In the genomic region with DNA sequence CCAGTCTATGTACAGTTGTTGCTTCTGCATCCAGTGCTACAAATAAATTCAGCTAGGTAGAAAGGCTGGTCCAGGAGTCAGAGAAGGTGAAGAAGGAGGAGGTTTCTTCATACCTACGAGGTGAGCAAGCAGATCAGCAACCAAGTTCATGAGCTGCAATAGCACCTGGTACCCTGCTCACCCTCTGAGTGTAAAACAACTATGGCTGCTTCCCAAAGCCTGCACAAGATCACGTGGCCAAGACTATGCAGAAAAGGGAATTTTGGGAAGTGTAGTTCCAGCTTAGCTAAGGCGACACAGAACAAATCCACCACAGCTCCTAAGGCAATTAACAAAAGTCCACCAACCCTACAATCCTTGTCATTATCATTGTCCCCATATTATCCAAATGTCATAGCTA, we compare ENCODE assay signal across 2 cellular contexts.
TF ChIP-seq lines count a peak whose summit lies in the region.

No MANE protein-coding gene starts in this region.

TF ChIP-seq in A549, 52 proteins besides CTCF, POLR2A, EP300 and RAD21:
- TF ChIP-seq ZSCAN20 (CRISPR knock-in tag; IDR thresholded peaks at IDR 0.05) = no peak
- TF ChIP-seq, protein P1, sequence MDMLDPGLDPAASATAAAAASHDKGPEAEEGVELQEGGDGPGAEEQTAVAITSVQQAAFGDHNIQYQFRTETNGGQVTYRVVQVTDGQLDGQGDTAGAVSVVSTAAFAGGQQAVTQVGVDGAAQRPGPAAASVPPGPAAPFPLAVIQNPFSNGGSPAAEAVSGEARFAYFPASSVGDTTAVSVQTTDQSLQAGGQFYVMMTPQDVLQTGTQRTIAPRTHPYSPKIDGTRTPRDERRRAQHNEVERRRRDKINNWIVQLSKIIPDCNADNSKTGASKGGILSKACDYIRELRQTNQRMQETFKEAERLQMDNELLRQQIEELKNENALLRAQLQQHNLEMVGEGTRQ (IDR thresholded peaks at IDR 0.05) = peak; percentile 45; the same call in 1 of the 2 replicates

TF ChIP-seq in GM12878, 131 proteins besides CTCF, POLR2A, EP300 and RAD21:
- TF ChIP-seq MEF2B (IDR thresholded peaks at IDR 0.05; ENCODE audit: partially characterized antibody, poor library complexity, severe bottlenecking) (no peak), USF1 (IDR thresholded peaks at IDR 0.05; ENCODE audit: borderline replicate concordance, extremely low read length, insufficient read depth, low read depth, low read length) (peak; percentile 4), CBX5 (IDR thresholded peaks at IDR 0.05; ENCODE audit: low read depth) (no peak), NR2F1 (conservative IDR thresholded peaks at IDR 0.05) (no peak)
- TF ChIP-seq, protein P2, sequence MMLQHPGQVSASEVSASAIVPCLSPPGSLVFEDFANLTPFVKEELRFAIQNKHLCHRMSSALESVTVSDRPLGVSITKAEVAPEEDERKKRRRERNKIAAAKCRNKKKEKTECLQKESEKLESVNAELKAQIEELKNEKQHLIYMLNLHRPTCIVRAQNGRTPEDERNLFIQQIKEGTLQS (IDR thresholded peaks at IDR 0.05; ENCODE audit: borderline replicate concordance, extremely low read depth, low read depth, low read length) = 0 out of 2 replicates have a peak, but pooled peaks have one; percentile 13
- TF ChIP-seq, protein P3, sequence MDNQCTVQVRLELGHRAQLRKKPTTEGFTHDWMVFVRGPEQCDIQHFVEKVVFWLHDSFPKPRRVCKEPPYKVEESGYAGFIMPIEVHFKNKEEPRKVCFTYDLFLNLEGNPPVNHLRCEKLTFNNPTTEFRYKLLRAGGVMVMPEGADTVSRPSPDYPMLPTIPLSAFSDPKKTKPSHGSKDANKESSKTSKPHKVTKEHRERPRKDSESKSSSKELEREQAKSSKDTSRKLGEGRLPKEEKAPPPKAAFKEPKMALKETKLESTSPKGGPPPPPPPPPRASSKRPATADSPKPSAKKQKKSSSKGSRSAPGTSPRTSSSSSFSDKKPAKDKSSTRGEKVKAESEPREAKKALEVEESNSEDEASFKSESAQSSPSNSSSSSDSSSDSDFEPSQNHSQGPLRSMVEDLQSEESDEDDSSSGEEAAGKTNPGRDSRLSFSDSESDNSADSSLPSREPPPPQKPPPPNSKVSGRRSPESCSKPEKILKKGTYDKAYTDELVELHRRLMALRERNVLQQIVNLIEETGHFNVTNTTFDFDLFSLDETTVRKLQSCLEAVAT (IDR thresholded peaks at IDR 0.05) = no peak
TF ChIP-seq in GM12878: peak in this region for 2.
